ENCODE assay signal across 1 cellular context in genomic region chr2:37083873-37084792, GRCh38.
TF ChIP-seq lines count a peak whose summit lies in the region.

Gene GPATCH11 (plus strand): TSS chr2:37084518. CDS start chr2:37088382, 3,864 bp downstream.
Gene HEATR5B (minus strand): TSS chr2:37084372. CDS start chr2:37083414, 958 bp downstream.

TF ChIP-seq in HepG2, 621 proteins besides CTCF, POLR2A, EP300 and RAD21 (continued from another document and continues in another):
- TF ChIP-seq NCOA2 (CRISPR knock-in tag; IDR thresholded peaks at IDR 0.05) (peak; percentile 47; the same call in 1 of the 2 replicates), FOXK2 (IDR thresholded peaks at IDR 0.05) (peak; percentile 91; the same call in 1 of the 2 replicates), KDM5A (IDR thresholded peaks at IDR 0.05; ENCODE audit: borderline replicate concordance, low read length) (peak; percentile 79), ZNF251 (CRISPR knock-in tag; IDR thresholded peaks at IDR 0.05) (0 out of 2 replicates have a peak, but pooled peaks have one; percentile 67), RXRA (CRISPR knock-in tag; IDR thresholded peaks at IDR 0.05) (peak; percentile 51), ZBTB7A (CRISPR knock-in tag; IDR thresholded peaks at IDR 0.05) (no peak; the same call in 1 of the 2 replicates), NFE2 (CRISPR knock-in tag; IDR thresholded peaks at IDR 0.05) (no peak), ARID4A (CRISPR knock-in tag; IDR thresholded peaks at IDR 0.05; ENCODE audit: borderline replicate concordance) (peak; percentile 99), THRA (CRISPR knock-in tag; IDR thresholded peaks at IDR 0.05; ENCODE audit: borderline replicate concordance) (peak; percentile 14; the same call in 1 of the 2 replicates), KIAA2018 (CRISPR knock-in tag; IDR thresholded peaks at IDR 0.05; ENCODE audit: borderline replicate concordance) (peak; percentile 35; the same call in 1 of the 2 replicates), PCBP1 (IDR thresholded peaks at IDR 0.05; ENCODE audit: borderline replicate concordance, low read depth, low read length) (no peak), BCL3 (CRISPR knock-in tag; IDR thresholded peaks at IDR 0.05) (peak; percentile 72), KMT2A (CRISPR knock-in tag; IDR thresholded peaks at IDR 0.05) (peak; percentile 97; the same call in 1 of the 2 replicates), NFYB (CRISPR knock-in tag; IDR thresholded peaks at IDR 0.05) (peak; percentile 60), ZNF547 (CRISPR knock-in tag; IDR thresholded peaks at IDR 0.05) (peak; percentile 93), ZXDC (CRISPR knock-in tag; IDR thresholded peaks at IDR 0.05) (no peak), ZNF766 (CRISPR knock-in tag; IDR thresholded peaks at IDR 0.05; ENCODE audit: borderline replicate concordance) (peak; percentile 60; the same call in 1 of the 2 replicates), ZBTB34 (CRISPR knock-in tag; IDR thresholded peaks at IDR 0.05) (no peak; the same call in 1 of the 2 replicates), ZBED4 (CRISPR knock-in tag; IDR thresholded peaks at IDR 0.05; ENCODE audit: borderline replicate concordance) (no peak), ZNF333 (CRISPR knock-in tag; IDR thresholded peaks at IDR 0.05; ENCODE audit: borderline replicate concordance) (peak; percentile 96), ZNF160 (CRISPR knock-in tag; IDR thresholded peaks at IDR 0.05) (peak; percentile 89; the same call in 1 of the 2 replicates), TFDP2 (CRISPR knock-in tag; IDR thresholded peaks at IDR 0.05) (peak; percentile 54), FOXJ3 (CRISPR knock-in tag; IDR thresholded peaks at IDR 0.05; ENCODE audit: borderline replicate concordance) (peak; percentile 83; the same call in 1 of the 2 replicates), PREB (CRISPR knock-in tag; IDR thresholded peaks at IDR 0.05) (no peak)
